Comparison of ENCODE assay signal across 27 cellular contexts in genomic region chr15:69834756-69835155, GRCh38.
"Had no signal": no experiment of that assay in that cellular context is flagged by ENCODE, and none has a peak within 500 bp of the region (broad histone marks: within the 10 kb centered on the region; RNA-seq: fewer than 3 reads in every experiment).

No MANE protein-coding gene starts in this region.

- H3K9me3 Mint-ChIP-seq: activated B cell treated with CpG ODN at 0.5 μM for 24 hours; activated CD4-positive, alpha-beta T cell treated with anti-CD3 and anti-CD28 coated beads, Interleukin-2, amount 10 ng/mL, durations not matched to agents 24 days and 14 days; activated naive CD4-positive, alpha-beta T cell treated with anti-CD3 and anti-CD28 coated beads, Interleukin-2, amount 50 U/mL, for 24 hours; activated T-cell treated with anti-CD3 and anti-CD28 coated beads, Interleukin-2, amount 50 U/mL, for 24 hours; activated T-helper 1 cell treated with anti-CD3 and anti-CD28 coated beads, Interleukin-12 subunit alpha, Interleukin-12 subunit beta, Interleukin-2, Interleukin-4 antibody, amounts not matched to agents 30 ng/mL and 10 ng/mL and 1 ng/mL, durations not matched to agents 14 hours and 24 hours and 36 hours; IgD-negative memory B cell; T-helper 1 cell treated with Interleukin-12 subunit alpha and Interleukin-12 subunit beta and Interleukin-4 antibody, amounts not matched to agents 30 μg/mL and 1 μg/mL, for 36 hours had no signal

- H3K27me3 ChIP-seq: ascending aorta, brain microvascular endothelial cell, cardiac muscle cell, Peyer's patch had no signal

- H3K9me3 ChIP-seq: ascending aorta, Peyer's patch had no signal

- H3K4me3 Mint-ChIP-seq: activated B cell treated with CpG ODN at 0.5 μM for 24 hours; activated CD4-positive, alpha-beta T cell treated with anti-CD3 and anti-CD28 coated beads, Interleukin-2, amount 10 ng/mL, durations not matched to agents 24 days and 14 days; activated CD8-positive, alpha-beta memory T cell treated with anti-CD3 and anti-CD28 coated beads, Interleukin-2, amount 10 ng/mL, durations not matched to agents 7 days and 5 days; activated naive CD4-positive, alpha-beta T cell treated with anti-CD3 and anti-CD28 coated beads, Interleukin-2, amount 50 U/mL, for 24 hours; activated T-cell treated with anti-CD3 and anti-CD28 coated beads, Interleukin-2, amount 50 U/mL, for 24 hours; activated T-helper 1 cell treated with anti-CD3 and anti-CD28 coated beads, Interleukin-12 subunit alpha, Interleukin-12 subunit beta, Interleukin-2, Interleukin-4 antibody, amounts not matched to agents 30 ng/mL and 10 ng/mL and 1 ng/mL, durations not matched to agents 14 hours and 24 hours and 36 hours; IgD-negative memory B cell; T-helper 1 cell treated with Interleukin-12 subunit alpha and Interleukin-12 subunit beta and Interleukin-4 antibody, amounts not matched to agents 30 μg/mL and 1 μg/mL, for 36 hours had no signal

- H3K27me3 Mint-ChIP-seq: activated T-cell treated with anti-CD3 and anti-CD28 coated beads, Interleukin-2, amount 50 U/mL, for 24 hours had no signal

- ATAC-seq: activated CD8-positive, alpha-beta memory T cell treated with anti-CD3 and anti-CD28 coated beads, Interleukin-2, amount 10 ng/mL, durations not matched to agents 7 days and 5 days had no signal

- H3K4me3 ChIP-seq: ascending aorta, cardiac muscle cell, Peyer's patch had no signal

- H3K4me1 ChIP-seq: ascending aorta, Peyer's patch had no signal

- H3K36me3 ChIP-seq: ascending aorta, brain microvascular endothelial cell, cardiac muscle cell, Peyer's patch had no signal

- DNase-seq: activated B cell treated with CpG ODN at 0.5 μM for 24 hours; activated CD4-positive, alpha-beta T cell treated with anti-CD3 and anti-CD28 coated beads for 1 hour; activated CD4-positive, alpha-beta T cell treated with anti-CD3 and anti-CD28 coated beads, Interleukin-2, amount 10 ng/mL, durations not matched to agents 24 days and 14 days; activated CD4-positive, alpha-beta T cell treated with anti-CD3 and anti-CD28 coated beads, Interleukin-2, amount 50 U/mL, for 48 hours; activated CD8-positive, alpha-beta memory T cell treated with anti-CD3 and anti-CD28 coated beads, Interleukin-2, amount 10 ng/mL, durations not matched to agents 7 days and 5 days; activated effector memory CD4-positive, alpha-beta T cell treated with Interleukin-2 at 50 U/mL for 16 hours; activated naive CD4-positive, alpha-beta T cell; activated T-cell treated with anti-CD3 and anti-CD28 coated beads, Interleukin-2, amount 50 U/mL, for 24 hours; amniotic stem cell; brain microvascular endothelial cell; KG1; NCI-H1092; NCI-H1417; NCI-H1930; NCI-H2171 treated with DMSO at 0.1 percent for 48 hours; NCI-H226; NCI-H524; NCI-H748 treated with DMSO at 0.1 percent for 48 hours; Peyer's patch; SHP77 had no signal

- H3K27ac Mint-ChIP-seq: activated B cell treated with CpG ODN at 0.5 μM for 24 hours; activated CD4-positive, alpha-beta T cell treated with anti-CD3 and anti-CD28 coated beads, Interleukin-2, amount 10 ng/mL, durations not matched to agents 24 days and 14 days; activated CD8-positive, alpha-beta memory T cell treated with anti-CD3 and anti-CD28 coated beads, Interleukin-2, amount 10 ng/mL, durations not matched to agents 7 days and 5 days; activated naive CD4-positive, alpha-beta T cell treated with anti-CD3 and anti-CD28 coated beads, Interleukin-2, amount 50 U/mL, for 24 hours; activated T-cell treated with anti-CD3 and anti-CD28 coated beads, Interleukin-2, amount 50 U/mL, for 24 hours; activated T-helper 1 cell treated with anti-CD3 and anti-CD28 coated beads, Interleukin-12 subunit alpha, Interleukin-12 subunit beta, Interleukin-2, Interleukin-4 antibody, amounts not matched to agents 30 ng/mL and 10 ng/mL and 1 ng/mL, durations not matched to agents 14 hours and 24 hours and 36 hours; IgD-negative memory B cell; T-helper 1 cell treated with Interleukin-12 subunit alpha and Interleukin-12 subunit beta and Interleukin-4 antibody, amounts not matched to agents 30 μg/mL and 1 μg/mL, for 36 hours had no signal

- H3K27ac ChIP-seq: ascending aorta, brain microvascular endothelial cell, cardiac muscle cell, Peyer's patch, RWPE1 had no signal

- H3K4me1 Mint-ChIP-seq: activated B cell treated with CpG ODN at 0.5 μM for 24 hours; activated CD8-positive, alpha-beta memory T cell treated with anti-CD3 and anti-CD28 coated beads, Interleukin-2, amount 10 ng/mL, durations not matched to agents 7 days and 5 days; activated naive CD4-positive, alpha-beta T cell treated with anti-CD3 and anti-CD28 coated beads, Interleukin-2, amount 50 U/mL, for 24 hours had no signal
